In genomic region chr1:61743432-61743705, GRCh38 we compare ENCODE assay signal across 8 cellular contexts. TPM values are rescaled to one million over a fixed set of nuclear protein-coding genes. Genes with fewer than 3 reads are reported as not detected.
DNase-seq lines count a peak whose midpoint lies in the region; ATAC-seq and TF ChIP-seq lines count a peak whose summit lies in the region.

No MANE protein-coding gene starts in this region.

- H3K4me2 ChIP-seq in OCI-LY1 (ENCODE audit: low read length) (peak overlapping the region; percentile 97), neural cell (ENCODE audit: low read length) (peak overlapping the region; percentile 58)

- no peaks in the 10 kb centered on the region for H3K9me2 ChIP-seq in OCI-LY1 (ENCODE audit: low read depth, low read length)
- H3K9me2 ChIP-seq in neural cell (ENCODE audit: insufficient read depth, low read length): no peaks in the 10 kb centered on the region

- peak overlapping the region; percentile 77; the same call in 1 of the 2 replicates for H3K9ac ChIP-seq in OCI-LY1 (ENCODE audit: low read length)
- peak overlapping the region; percentile 71 for H3K9ac ChIP-seq in neural cell (ENCODE audit: low read length)

- H3K36me3 ChIP-seq in OCI-LY1 (ENCODE audit: insufficient read depth, low read length) (no peaks in the 10 kb centered on the region), neural cell (ENCODE audit: insufficient read depth, low read length) (no peaks in the 10 kb centered on the region)

- peaks cover 5% of the 10 kb centered on the region for H3K27me3 Mint-ChIP-seq in endothelial cell (ENCODE audit: unreplicated experiment)

- no peaks in the 10 kb centered on the region for H3K9me3 Mint-ChIP-seq in endothelial cell (ENCODE audit: unreplicated experiment)

- H3K4me3 Mint-ChIP-seq in endothelial cell (ENCODE audit: unreplicated experiment): peak overlapping the region; percentile 90

- TF ChIP-seq CTCF in AG04450 (IDR thresholded peaks at IDR 0.05; ENCODE audit: low read depth, low read length): no peak
- TF ChIP-seq CTCF in OCI-LY1 (IDR thresholded peaks at IDR 0.05; ENCODE audit: low read length): no peak
- TF ChIP-seq CTCF in endothelial cell (IDR thresholded peaks at IDR 0.05; ENCODE audit: unreplicated experiment): no peak
- TF ChIP-seq CTCF in neural cell (IDR thresholded peaks at IDR 0.05; ENCODE audit: poor library complexity, severe bottlenecking): no peak

- DNase-seq in AG04450 (ENCODE audit: low read depth, low spot score) (no peak), endothelial cell (ENCODE audit: low spot score) (no peak), Ammon's horn (ENCODE audit: low spot score) (no peak)
- DNase-seq in stimulated activated CD4-positive, alpha-beta T cell treated with anti-CD3 and anti-CD28 coated beads, Interleukin-4, amount 100 ng/mL, for 4 hours: no peak

- H3K4me3 ChIP-seq in AG04450 (ENCODE audit: low read depth, low read length): peak overlapping the region; percentile 67
- peak overlapping the region; percentile 76 for H3K4me3 ChIP-seq in OCI-LY1 (ENCODE audit: low read depth, low read length, poor library complexity, severe bottlenecking)
- peak overlapping the region; percentile 69 for H3K4me3 ChIP-seq in neural cell (ENCODE audit: low read length)

- H3K27me3 ChIP-seq in AG04450 (ENCODE audit: control insufficient read depth, insufficient read depth, low read length) (no peaks in the 10 kb centered on the region), OCI-LY1 (ENCODE audit: insufficient read depth, low read length) (no peaks in the 10 kb centered on the region), neural cell (ENCODE audit: insufficient read depth, low read depth, low read length) (peaks cover 4% of the 10 kb centered on the region)

- H3K9me3 ChIP-seq in AG04450 (ENCODE audit: control insufficient read depth, insufficient read depth, low read length): no peaks in the 10 kb centered on the region; the same call in 1 of the 2 replicates
- no peaks in the 10 kb centered on the region for H3K9me3 ChIP-seq in OCI-LY1 (ENCODE audit: low read length)
- H3K9me3 ChIP-seq in neural cell (ENCODE audit: low read length): no peaks in the 10 kb centered on the region

- no peak for TF ChIP-seq RAD21 in neural cell (conservative IDR thresholded peaks at IDR 0.05)

- CTCF ChIA-PET in AG04450 (lab: Charles Lee): interaction anchor here (0.7 to 1.4 kb wide), 2 partner anchors 32 to 665 kb away, joined by 4 read pairs; no protein-coding TSS in a partner anchor

- POLR2A ChIA-PET in AG04450 (lab: Yijun Ruan, JAX): interaction anchor here (0.6 kb wide), 1 partner anchor 108 kb away, joined by 5 read pairs; no protein-coding TSS in a partner anchor

- H4K20me1 ChIP-seq in OCI-LY1 (ENCODE audit: insufficient read depth, low read length) (no peaks in the 10 kb centered on the region), neural cell (ENCODE audit: insufficient read depth) (no peaks in the 10 kb centered on the region)

- TF ChIP-seq EP300 in neural cell (conservative IDR thresholded peaks at IDR 0.05; ENCODE audit: poor library complexity, severe bottlenecking): no peak

- H3K79me2 ChIP-seq in OCI-LY1 (ENCODE audit: insufficient read depth, low read length) (no peaks in the 10 kb centered on the region), neural cell (replicated peaks; ENCODE audit: insufficient read depth, low read length) (no peaks in the 10 kb centered on the region)

- no peak overlapping the region for H3K27ac Mint-ChIP-seq in endothelial cell (ENCODE audit: unreplicated experiment)

- no peak overlapping the region for H3K27ac ChIP-seq in AG04450 (ENCODE audit: low read depth, low read length)
- peak overlapping the region; percentile 58 for H3K27ac ChIP-seq in OCI-LY1 (ENCODE audit: low read depth, low read length, poor library complexity, severe bottlenecking)
- no peak overlapping the region for H3K27ac ChIP-seq in neural cell (ENCODE audit: low read length)

- no peaks in the 10 kb centered on the region for H3F3A ChIP-seq in OCI-LY1 (ENCODE audit: insufficient read depth, low read length)
- no peaks in the 10 kb centered on the region for H3F3A ChIP-seq in neural cell (ENCODE audit: insufficient read depth, low read length, poor library complexity, severe bottlenecking)

- H3K4me1 ChIP-seq in OCI-LY1 (ENCODE audit: insufficient read depth, low read length, severe bottlenecking): peaks cover 33% of the 10 kb centered on the region

- H3K36me3 Mint-ChIP-seq in endothelial cell (ENCODE audit: low read depth, unreplicated experiment): peaks cover 4% of the 10 kb centered on the region

- ATAC-seq in GM18867 (IDR thresholded peaks at IDR 0.05; ENCODE audit: unreplicated experiment) (no peak), HG03039 (IDR thresholded peaks at IDR 0.05; ENCODE audit: unreplicated experiment) (no peak)

- H2AFZ ChIP-seq in OCI-LY1 (ENCODE audit: low read length): no peak overlapping the region
- H2AFZ ChIP-seq in neural cell (ENCODE audit: low read depth, low read length): peak overlapping the region; percentile 87

- peaks cover 14% of the 10 kb centered on the region for H3K4me1 Mint-ChIP-seq in endothelial cell (ENCODE audit: unreplicated experiment)

TF ChIP-seq in neural cell, 6 proteins besides CTCF, POLR2A, EP300 and RAD21:
- TF ChIP-seq POLR2AphosphoS5 (IDR thresholded peaks at IDR 0.05) (no peak), TAF1 (IDR thresholded peaks at IDR 0.05; ENCODE audit: low read depth) (no peak), REST (IDR thresholded peaks at IDR 0.05; ENCODE audit: borderline replicate concordance) (no peak), MXI1 (conservative IDR thresholded peaks at IDR 0.05; ENCODE audit: poor library complexity, severe bottlenecking) (no peak), EZH2 (IDR thresholded peaks at IDR 0.05; ENCODE audit: borderline replicate concordance, insufficient read depth, low read length, poor library complexity, severe bottlenecking) (no peak), SMC3 (conservative IDR thresholded peaks at IDR 0.05; ENCODE audit: poor library complexity) (no peak)

RNA-seq across cellular contexts. Expression of gene PATJ, which starts 1.1 kb away (rescaled TPM):
- polyA plus RNA-seq in AG04450 (2011; rRNA removed): 2.5 and 3.6 TPM in 2 replicates
- polyA minus RNA-seq in AG04450 (2011; rRNA and poly(A)+ RNA removed): 4.3 and 6.7 TPM in 2 replicates
- 13.9 TPM for total RNA-seq in endothelial cell (ENCODE audit: unreplicated experiment)
- 7.8 and 9.9 TPM in 2 replicates for polyA plus RNA-seq in neural cell
- 20.0 and 22.4 TPM in 2 replicates for polyA minus RNA-seq in neural cell

RNA-seq across cellular contexts. Expression of gene TM2D1, which starts 18.4 kb away (rescaled TPM):
- 40.4 and 56.5 TPM in 2 replicates for polyA plus RNA-seq in AG04450 (2011; rRNA removed)
- 13.3 and 17.7 TPM in 2 replicates for polyA minus RNA-seq in AG04450 (2011; rRNA and poly(A)+ RNA removed)
- total RNA-seq in endothelial cell (ENCODE audit: unreplicated experiment): 23.1 TPM
- 161 and 168 TPM in 2 replicates for polyA plus RNA-seq in neural cell
- 71.9 and 78.9 TPM in 2 replicates for polyA minus RNA-seq in neural cell
